In the genomic region with DNA sequence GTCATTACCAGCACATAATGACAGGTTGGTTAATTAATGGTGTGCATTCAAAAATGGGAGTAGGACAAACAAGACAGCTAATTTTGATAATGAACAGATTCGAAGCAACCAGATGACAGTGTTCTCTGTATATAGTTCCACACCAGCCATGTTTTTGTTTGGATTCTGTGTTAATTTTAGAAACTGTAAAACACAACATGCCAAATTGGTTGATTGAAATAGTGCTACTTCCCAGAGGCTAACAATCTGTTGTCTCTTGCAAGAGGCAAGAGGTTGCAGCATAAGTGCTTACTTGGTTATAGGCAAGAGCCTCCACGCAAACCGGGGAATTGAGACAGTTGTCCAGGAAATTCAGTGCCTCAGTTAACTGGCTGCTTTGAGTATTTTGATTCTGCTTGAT, we compare ENCODE assay signal across 13 cellular contexts.
DNase-seq lines count a peak whose midpoint lies in the region; ATAC-seq and TF ChIP-seq lines count a peak whose summit lies in the region.
"Had no signal": no experiment of that assay in that cellular context is flagged by ENCODE, and none has a peak within 500 bp of the region (broad histone marks: within the 10 kb centered on the region; RNA-seq: fewer than 3 reads in every experiment).

No MANE protein-coding gene starts in this region.

- peaks cover 28% of the 10 kb centered on the region for H3K4me1 Mint-ChIP-seq in activated naive CD4-positive, alpha-beta T cell treated with anti-CD3 and anti-CD28 coated beads, Interleukin-2, amount 50 U/mL, for 24 hours
- H3K4me1 Mint-ChIP-seq in activated naive CD8-positive, alpha-beta T cell treated with anti-CD3 and anti-CD28 coated beads, Interleukin-2, amount 50 U/mL, for 24 hours: peaks cover 21% of the 10 kb centered on the region
- peaks cover 39% of the 10 kb centered on the region for H3K4me1 Mint-ChIP-seq in type B pancreatic cell (ENCODE audit: unreplicated experiment)

- H3K4me3 Mint-ChIP-seq in activated naive CD4-positive, alpha-beta T cell treated with anti-CD3 and anti-CD28 coated beads, Interleukin-2, amount 50 U/mL, for 24 hours: peak overlapping the region; percentile 86
- H3K4me3 Mint-ChIP-seq in activated naive CD8-positive, alpha-beta T cell treated with anti-CD3 and anti-CD28 coated beads, Interleukin-2, amount 50 U/mL, for 24 hours: no peak overlapping the region
- H3K4me3 Mint-ChIP-seq in type B pancreatic cell: peak overlapping the region; percentile 40

- no peak overlapping the region for H3K27ac Mint-ChIP-seq in activated naive CD4-positive, alpha-beta T cell treated with anti-CD3 and anti-CD28 coated beads, Interleukin-2, amount 50 U/mL, for 24 hours
- no peak overlapping the region for H3K27ac Mint-ChIP-seq in activated naive CD4-positive, alpha-beta T cell treated with anti-CD3 and anti-CD28 coated beads, Interleukin-2, amount 50 U/mL, for 72 hours
- H3K27ac Mint-ChIP-seq in activated naive CD8-positive, alpha-beta T cell treated with anti-CD3 and anti-CD28 coated beads, Interleukin-2, amount 50 U/mL, for 24 hours: peak overlapping the region; percentile 48
- H3K27ac Mint-ChIP-seq in type B pancreatic cell: no peak overlapping the region
- H3K27ac Mint-ChIP-seq: activated B cell treated with CpG ODN at 0.5 μM for 24 hours had no signal

- peaks cover 50% of the 10 kb centered on the region for H3K4me1 ChIP-seq in mesodermal cell (ENCODE audit: control insufficient read depth, insufficient read depth, low read length, poor library complexity, severe bottlenecking)

- H3K9me3 Mint-ChIP-seq in activated naive CD4-positive, alpha-beta T cell treated with anti-CD3 and anti-CD28 coated beads, Interleukin-2, amount 50 U/mL, for 24 hours: no peaks in the 10 kb centered on the region
- H3K9me3 Mint-ChIP-seq in activated naive CD4-positive, alpha-beta T cell treated with anti-CD3 and anti-CD28 coated beads, Interleukin-2, amount 50 U/mL, for 72 hours: no peaks in the 10 kb centered on the region
- H3K9me3 Mint-ChIP-seq in activated naive CD8-positive, alpha-beta T cell treated with anti-CD3 and anti-CD28 coated beads, Interleukin-2, amount 50 U/mL, for 24 hours: no peaks in the 10 kb centered on the region
- no peaks in the 10 kb centered on the region for H3K9me3 Mint-ChIP-seq in type B pancreatic cell
- H3K9me3 Mint-ChIP-seq: activated B cell treated with CpG ODN at 0.5 μM for 24 hours had no signal

- H3K36me3 ChIP-seq in mesodermal cell (ENCODE audit: control insufficient read depth, insufficient read depth, low read length): no peaks in the 10 kb centered on the region
- H3K36me3 ChIP-seq: tibial nerve had no signal

- WGBS in mesodermal cell (ENCODE audit: insufficient coverage in 2 of 2), 2 experiments: 83 to 96% methylated on average over 2 to 3 of the region's 3 CpGs

- no peak for DNase-seq in activated naive CD4-positive, alpha-beta T cell treated with anti-CD3 and anti-CD28 coated beads, Interleukin-2, amount 50 U/mL, for 72 hours (ENCODE audit: low spot score in 2 of 2)
- DNase-seq in activated naive CD8-positive, alpha-beta T cell treated with anti-CD3 and anti-CD28 coated beads, Interleukin-2, amount 50 U/mL, for 24 hours: no peak
- DNase-seq in type B pancreatic cell (ENCODE audit: extremely low spot score, unreplicated experiment) (no peak), NCI-H774 (lab: John Stamatoyannopoulos, UW) (no peak), omental fat pad (ENCODE audit: low spot score) (no peak)
- DNase-seq: activated B cell treated with CpG ODN at 0.5 μM for 24 hours; DMS79 treated with DMSO at 0.1 percent for 48 hours; effector CD8-positive, alpha-beta T cell had no signal

- no peak overlapping the region for H3K4me3 ChIP-seq in mesodermal cell (ENCODE audit: extremely low read depth, insufficient read depth, low read length, poor library complexity, severe bottlenecking)

- no peaks in the 10 kb centered on the region for H3K36me3 Mint-ChIP-seq in activated naive CD4-positive, alpha-beta T cell treated with anti-CD3 and anti-CD28 coated beads, Interleukin-2, amount 50 U/mL, for 24 hours
- H3K36me3 Mint-ChIP-seq in activated naive CD4-positive, alpha-beta T cell treated with anti-CD3 and anti-CD28 coated beads, Interleukin-2, amount 50 U/mL, for 72 hours: no peaks in the 10 kb centered on the region
- no peaks in the 10 kb centered on the region for H3K36me3 Mint-ChIP-seq in activated naive CD8-positive, alpha-beta T cell treated with anti-CD3 and anti-CD28 coated beads, Interleukin-2, amount 50 U/mL, for 24 hours (ENCODE audit: low read depth)
- no peaks in the 10 kb centered on the region for H3K36me3 Mint-ChIP-seq in type B pancreatic cell

- H3K27ac ChIP-seq in mesodermal cell (ENCODE audit: low read depth, low read length, severe bottlenecking): peak overlapping the region; percentile 85
- H3K27ac ChIP-seq: HL-60 had no signal

- H3K27me3 Mint-ChIP-seq in activated naive CD4-positive, alpha-beta T cell treated with anti-CD3 and anti-CD28 coated beads, Interleukin-2, amount 50 U/mL, for 24 hours: no peaks in the 10 kb centered on the region
- peaks cover 6% of the 10 kb centered on the region for H3K27me3 Mint-ChIP-seq in activated naive CD8-positive, alpha-beta T cell treated with anti-CD3 and anti-CD28 coated beads, Interleukin-2, amount 50 U/mL, for 24 hours
- peaks cover 34% of the 10 kb centered on the region for H3K27me3 Mint-ChIP-seq in type B pancreatic cell

- no peak for TF ChIP-seq CTCF in type B pancreatic cell (conservative IDR thresholded peaks at IDR 0.05)
- TF ChIP-seq CTCF in omental fat pad (IDR thresholded peaks at IDR 0.05): no peak

- no peak for ATAC-seq in activated naive CD4-positive, alpha-beta T cell treated with anti-CD3 and anti-CD28 coated beads, Interleukin-2, amount 50 U/mL, for 72 hours
- no peak for ATAC-seq in activated naive CD8-positive, alpha-beta T cell treated with anti-CD3 and anti-CD28 coated beads, Interleukin-2, amount 50 U/mL, for 24 hours
- ATAC-seq in HG03025 (IDR thresholded peaks at IDR 0.05; ENCODE audit: low FRiP score, unreplicated experiment): no peak
- ATAC-seq in omental fat pad (ENCODE audit: low FRiP score): no peak

- H3K9me3 ChIP-seq in mesodermal cell (ENCODE audit: control insufficient read depth, low read length): no peaks in the 10 kb centered on the region
- H3K9me3 ChIP-seq: tibial nerve had no signal
